ENCODE assay signal across 19 cellular contexts in genomic region chr7:132207211-132207610, GRCh38.
"Had no signal": no experiment of that assay in that cellular context is flagged by ENCODE, and none has a peak within 500 bp of the region (broad histone marks: within the 10 kb centered on the region; RNA-seq: fewer than 3 reads in every experiment).

No MANE protein-coding gene starts in this region.

- H3K36me3 ChIP-seq: left lung had no signal

- H3K4me2 ChIP-seq: hepatocyte had no signal

- H3K4me1 ChIP-seq: left lung had no signal

- H3K27me3 ChIP-seq: hepatocyte, left lung had no signal

- H3K9me3 ChIP-seq: left lung, thoracic aorta had no signal

- FAIRE-seq: frontal cortex, TTC549 had no signal

- DNase-seq: activated CD4-positive, alpha-beta T cell treated with anti-CD3 and anti-CD28 coated beads, Interleukin-2, amount 10 ng/mL, durations not matched to agents 7 days and 5 days; activated CD4-positive, CD25-positive, alpha-beta regulatory T cell; activated naive CD4-positive, alpha-beta T cell; activated naive CD8-positive, alpha-beta T cell treated with anti-CD3 and anti-CD28 coated beads, Interleukin-2, amount 10 ng/mL, durations not matched to agents 7 days and 5 days; dermis blood vessel endothelial cell; islet precursor cell; left lung; mesenchymal stem cell; natural killer cell; occipital lobe; stimulated activated CD4-positive, alpha-beta T cell treated with anti-CD3 and anti-CD28 coated beads, Interleukin-12 subunit alpha, Interleukin-12 subunit beta, amount 100 ng/mL, for 4 hours; stimulated activated CD4-positive, alpha-beta T cell treated with anti-CD3 and anti-CD28 coated beads, Interleukin-2, amount 100 ng/mL, for 24 hours; SW 1271 had no signal

- H3K27ac ChIP-seq: epithelial cell of prostate, hepatocyte, left lung, thoracic aorta had no signal

- H3K4me3 ChIP-seq: hepatocyte, left lung, thoracic aorta had no signal

- ATAC-seq: left lung, natural killer cell, sciatic nerve had no signal

- H2AFZ ChIP-seq: hepatocyte had no signal

- H3K79me2 ChIP-seq: hepatocyte had no signal
